8 cellular contexts compared by ENCODE assay signal in the genomic region with DNA sequence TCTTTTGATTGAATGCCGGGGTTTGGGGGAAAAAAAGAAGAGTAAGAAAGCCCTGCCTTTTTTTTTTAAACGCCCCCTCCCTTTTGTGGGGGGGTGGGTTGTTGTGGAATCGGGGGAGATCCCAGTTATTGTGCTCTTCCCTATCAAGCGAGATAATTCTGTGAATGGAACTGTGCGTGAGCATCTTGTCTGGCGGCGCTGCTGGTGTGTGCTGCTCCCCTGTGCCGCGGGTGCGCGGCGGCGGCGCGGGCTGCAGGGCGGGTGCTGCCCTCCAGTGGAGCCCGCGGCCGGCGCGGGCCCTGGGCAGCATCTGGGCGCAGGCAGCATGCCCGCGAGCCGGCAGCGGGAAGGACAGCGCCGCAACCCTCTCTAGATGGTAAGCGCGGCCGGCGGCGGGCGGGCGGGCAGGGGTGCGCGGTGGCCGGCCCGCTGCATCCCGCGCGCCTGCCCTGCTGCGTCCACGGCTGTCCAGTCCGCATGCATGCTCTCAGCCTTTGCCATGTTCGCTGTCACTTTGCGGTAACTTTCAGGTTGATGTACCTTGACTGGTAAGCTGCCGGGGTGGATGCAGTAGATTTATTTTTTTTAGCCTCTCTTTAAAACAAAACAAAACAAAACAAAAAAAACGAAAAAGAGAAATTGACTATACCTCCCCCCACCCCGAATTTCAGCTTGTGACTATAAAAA.
A peak's percentile ranks its signal among the peaks of the same experiment; 100 is the strongest.
DNase-seq lines count a peak whose midpoint lies in the region; ATAC-seq and TF ChIP-seq lines count a peak whose summit lies in the region.

No MANE protein-coding gene starts in this region.

- H3K9me3 Mint-ChIP-seq in activated naive CD4-positive, alpha-beta T cell treated with anti-CD3 and anti-CD28 coated beads, Interleukin-2, amount 50 U/mL, for 72 hours: no peaks in the 10 kb centered on the region

- in situ Hi-C loops in Panc1 (cut with HindIII; ENCODE audit: low pct_unique_long_range_greater_than_20kb, low sequenced_read_pairs): no loop called here

- TF ChIP-seq CTCF in Panc1 (IDR thresholded peaks at IDR 0.05) (peak; percentile 99), omental fat pad (IDR thresholded peaks at IDR 0.05) (peak in 2 of 3 donors; percentile 62 to 68), tibial nerve (IDR thresholded peaks at IDR 0.05) (peak; percentile 67 to 98 (median 89))

- no peak for TF ChIP-seq EP300 in tibial nerve (IDR thresholded peaks at IDR 0.05)

- POLR2A ChIA-PET in HEK293T (lab: Yijun Ruan, JAX): interaction anchor here (0.7 kb wide), 1 partner anchor 171 kb away, joined by 3 read pairs; no protein-coding TSS in a partner anchor
- POLR2A ChIA-PET in Panc1 (lab: Charles Lee): interaction anchor here (0.5 to 0.7 kb wide), 2 partner anchors 16 to 49 kb away, joined by 3 to 6 read pairs; no protein-coding TSS in a partner anchor

- no peak overlapping the region for H3K27ac Mint-ChIP-seq in activated naive CD4-positive, alpha-beta T cell treated with anti-CD3 and anti-CD28 coated beads, Interleukin-2, amount 50 U/mL, for 72 hours

- intact Hi-C loops in Panc1 (cut with micrococcal nuclease; ENCODE audit: unreplicated experiment): loop anchor here (2.0 to 10.0 kb wide), 2 partner anchors 166 to 562 kb away; no protein-coding TSS in a partner anchor

- peak; percentile 81 for DNase-seq in CD1c-positive myeloid dendritic cell (ENCODE audit: extremely low spot score)
- DNase-seq in HEK293T (ENCODE audit: extremely low spot score): peak; percentile 84
- peak; percentile 25 for DNase-seq in Panc1 (ENCODE audit: low read depth, low spot score)
- DNase-seq in activated naive CD4-positive, alpha-beta T cell treated with anti-CD3 and anti-CD28 coated beads, Interleukin-2, amount 50 U/mL, for 72 hours (ENCODE audit: low spot score in 2 of 2): peak in 1 of 2 donors; percentile 59
- peak; percentile 83 for DNase-seq in globus pallidus (ENCODE audit: low spot score)
- DNase-seq in omental fat pad (ENCODE audit: low spot score): no peak
- peak; percentile 36 to 59 for DNase-seq in tibial nerve (ENCODE audit: low spot score in 2 of 2)

- no peak for TF ChIP-seq POLR2A in tibial nerve (IDR thresholded peaks at IDR 0.05)

- H3K4me3 ChIP-seq in Panc1 (ENCODE audit: low read depth in 2 of 2, low read length in 2 of 2) (peak overlapping the region; percentile 23 to 51), tibial nerve (peak overlapping the region in 3 of 4 donors; percentile 5 to 47 (median 37))

- H3K9me3 ChIP-seq in Panc1 (ENCODE audit: control insufficient read depth, insufficient read depth, low read depth, low read length): no peaks in the 10 kb centered on the region
- H3K9me3 ChIP-seq in tibial nerve: no peaks in the 10 kb centered on the region

- 5 to 7% methylated on average over 28 to 50 of the region's 50 CpGs for WGBS in tibial nerve, 2 donors

- H3K36me3 Mint-ChIP-seq in activated naive CD4-positive, alpha-beta T cell treated with anti-CD3 and anti-CD28 coated beads, Interleukin-2, amount 50 U/mL, for 72 hours: no peaks in the 10 kb centered on the region

- H3K27me3 ChIP-seq in Panc1 (ENCODE audit: control insufficient read depth, insufficient read depth, low read length) (no peaks in the 10 kb centered on the region), tibial nerve (no peaks in the 10 kb centered on the region)

- peaks cover 50% of the 10 kb centered on the region for H3K4me1 ChIP-seq in Panc1 (ENCODE audit: control insufficient read depth, insufficient read depth, low read length)
- peaks cover 0 to 36% (median 12%) of the 10 kb centered on the region in 4 donors for H3K4me1 ChIP-seq in tibial nerve

- H3K36me3 ChIP-seq in Panc1 (ENCODE audit: control insufficient read depth, insufficient read depth, low read length) (no peaks in the 10 kb centered on the region), tibial nerve (no peaks in the 10 kb centered on the region)

- CTCF ChIA-PET in HEK293T (lab: Yijun Ruan, JAX) (interaction anchor here (0.6 to 0.7 kb wide), 4 partner anchors 33 to 476 kb away, joined by 3 to 4 read pairs (median 3); no protein-coding TSS in a partner anchor), Panc1 (lab: Charles Lee) (interaction anchor here (0.6 to 0.7 kb wide), 2 partner anchors 304 to 985 kb away, joined by 4 to 7 read pairs; no protein-coding TSS in a partner anchor)

- H3K27ac ChIP-seq in Panc1 (ENCODE audit: low read length) (peak overlapping the region; percentile 83), tibial nerve (peak overlapping the region in 1 of 4 donors; percentile 25)

- BruUV-seq in Panc1 (replicated peaks; lab: Mats Ljungman, UMichigan): no TSS peak

- ATAC-seq in Panc1: peak; percentile 100
- peak; percentile 97 to 99 for ATAC-seq in activated naive CD4-positive, alpha-beta T cell treated with anti-CD3 and anti-CD28 coated beads, Interleukin-2, amount 50 U/mL, for 72 hours
- peak; percentile 91 for ATAC-seq in omental fat pad (ENCODE audit: low FRiP score)
- no peak for ATAC-seq in GM21515 (IDR thresholded peaks at IDR 0.05; ENCODE audit: unreplicated experiment)

TF ChIP-seq in HEK293T, 16 proteins besides CTCF, POLR2A, EP300 and RAD21:
- TF ChIP-seq ZNF384 (IDR thresholded peaks at IDR 0.05) (no peak), FOXK2 (IDR thresholded peaks at IDR 0.05) (no peak), ARNT (IDR thresholded peaks at IDR 0.05) (no peak), FOXA1 (IDR thresholded peaks at IDR 0.05) (no peak), SP1 (IDR thresholded peaks at IDR 0.05) (no peak), BHLHE40 (IDR thresholded peaks at IDR 0.05; ENCODE audit: borderline replicate concordance) (no peak), HDGF (IDR thresholded peaks at IDR 0.05; ENCODE audit: borderline replicate concordance) (no peak), TARDBP (IDR thresholded peaks at IDR 0.05) (no peak), LEF1 (IDR thresholded peaks at IDR 0.05; ENCODE audit: borderline replicate concordance) (no peak), ELF4 (IDR thresholded peaks at IDR 0.05) (no peak), NFRKB (IDR thresholded peaks at IDR 0.05) (no peak), SUZ12 (IDR thresholded peaks at IDR 0.05) (no peak), L3MBTL2 (conservative IDR thresholded peaks at IDR 0.05) (no peak), CTBP1 (IDR thresholded peaks at IDR 0.05; ENCODE audit: borderline replicate concordance) (no peak)
